8 cellular contexts compared by ENCODE assay signal in the genomic region with DNA sequence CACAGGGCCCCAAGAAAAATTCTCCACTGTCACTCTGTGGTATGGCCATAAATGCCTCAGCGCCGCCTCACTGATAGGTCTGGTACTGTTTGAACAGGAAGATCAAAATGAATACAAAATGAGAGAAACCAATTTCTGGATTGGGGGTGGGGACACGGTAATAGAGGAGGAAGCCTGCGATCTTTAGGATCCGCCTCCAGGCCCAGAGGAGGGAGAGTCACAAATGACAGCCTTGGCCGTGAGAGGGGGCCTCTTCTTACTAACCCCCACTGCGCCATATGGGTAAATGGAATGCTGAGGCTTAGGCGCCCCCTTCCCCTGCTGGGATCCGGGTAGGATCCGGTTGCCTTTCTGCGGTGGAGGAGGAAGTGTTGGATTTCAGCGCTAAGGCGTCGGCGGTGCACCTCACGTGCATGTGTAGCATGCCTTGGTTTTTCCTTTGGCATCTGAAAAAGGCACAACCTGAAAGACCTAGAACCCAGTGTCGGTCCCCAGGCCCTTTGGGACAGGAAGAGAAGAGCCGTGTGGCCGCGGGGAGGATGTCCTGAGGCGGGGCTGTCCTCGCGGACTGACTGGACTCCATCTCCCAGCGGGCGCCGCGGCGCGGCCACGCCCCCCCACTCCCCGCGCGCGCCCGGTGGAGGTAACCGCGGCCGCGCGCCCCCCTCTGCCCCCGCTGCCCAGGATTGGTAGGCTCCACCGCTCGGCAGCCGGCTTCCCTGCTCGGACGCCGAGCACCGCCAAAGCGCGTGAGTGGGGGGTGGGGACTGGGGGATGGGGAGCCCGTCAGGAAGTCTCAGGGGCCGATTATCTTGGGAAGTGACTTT. TPM values are rescaled to one million over a fixed set of nuclear protein-coding genes. Genes with fewer than 3 reads are reported as not detected.
DNase-seq lines count a peak whose midpoint lies in the region; TF ChIP-seq lines count a peak whose summit lies in the region.

No MANE protein-coding gene starts in this region.

- peak; percentile 25 for TF ChIP-seq CTCF in fibroblast of the aortic adventitia (IDR thresholded peaks at IDR 0.05; ENCODE audit: insufficient read depth, low read length)
- no peak for TF ChIP-seq CTCF in nephron progenitor cell (IDR thresholded peaks at IDR 0.05)

- no peaks in the 10 kb centered on the region for H3K27me3 ChIP-seq in H7 (ENCODE audit: control insufficient read depth, insufficient read depth, low read length)

- peaks cover 55% of the 10 kb centered on the region for H3K4me1 Mint-ChIP-seq in nephron progenitor cell
- H3K4me1 Mint-ChIP-seq in stimulated activated naive CD8-positive, alpha-beta T cell treated with anti-CD3 and anti-CD28 coated beads, Interleukin-15, Interleukin-2, amounts not matched to agents 100 ng/mL and 50 ng/mL, for 24 hours (ENCODE audit: low read depth): peaks cover 67% of the 10 kb centered on the region

- H3K36me3 Mint-ChIP-seq in nephron progenitor cell (ENCODE audit: low read depth): peaks cover 5% of the 10 kb centered on the region
- H3K36me3 Mint-ChIP-seq in stimulated activated naive CD8-positive, alpha-beta T cell treated with anti-CD3 and anti-CD28 coated beads, Interleukin-15, Interleukin-2, amounts not matched to agents 100 ng/mL and 50 ng/mL, for 24 hours (ENCODE audit: low read depth): peaks cover 5% of the 10 kb centered on the region

- no peaks in the 10 kb centered on the region for H3K9me3 Mint-ChIP-seq in nephron progenitor cell
- H3K9me3 Mint-ChIP-seq in stimulated activated naive CD8-positive, alpha-beta T cell treated with anti-CD3 and anti-CD28 coated beads, Interleukin-15, Interleukin-2, amounts not matched to agents 100 ng/mL and 50 ng/mL, for 24 hours: no peaks in the 10 kb centered on the region

- H3K27ac Mint-ChIP-seq in nephron progenitor cell: peak overlapping the region; percentile 100
- peak overlapping the region; percentile 96 for H3K27ac Mint-ChIP-seq in stimulated activated naive CD8-positive, alpha-beta T cell treated with anti-CD3 and anti-CD28 coated beads, Interleukin-15, Interleukin-2, amounts not matched to agents 100 ng/mL and 50 ng/mL, for 24 hours

- H3K4me3 Mint-ChIP-seq in nephron progenitor cell: peak overlapping the region; percentile 82
- peak overlapping the region; percentile 86 for H3K4me3 Mint-ChIP-seq in stimulated activated naive CD8-positive, alpha-beta T cell treated with anti-CD3 and anti-CD28 coated beads, Interleukin-15, Interleukin-2, amounts not matched to agents 100 ng/mL and 50 ng/mL, for 24 hours

- H3K4me3 ChIP-seq in H7 (ENCODE audit: insufficient read depth, low read depth, low read length): peak overlapping the region; percentile 82
- peak overlapping the region; percentile 84 for H3K4me3 ChIP-seq in fibroblast of the aortic adventitia (ENCODE audit: low read depth, low read length)

- no peaks in the 10 kb centered on the region for H3K27me3 Mint-ChIP-seq in nephron progenitor cell (ENCODE audit: low read depth, poor library complexity)
- H3K27me3 Mint-ChIP-seq in stimulated activated naive CD8-positive, alpha-beta T cell treated with anti-CD3 and anti-CD28 coated beads, Interleukin-15, Interleukin-2, amounts not matched to agents 100 ng/mL and 50 ng/mL, for 24 hours: no peaks in the 10 kb centered on the region

- H3K36me3 ChIP-seq in H7 (replicated peaks; ENCODE audit: control insufficient read depth, insufficient read depth, low read length): no peaks in the 10 kb centered on the region; the same call in 1 of the 2 replicates

- DNase-seq in EH (ENCODE audit: low read depth): peak; percentile 95
- peak; percentile 98 for DNase-seq in H7
- DNase-seq in LoVo (ENCODE audit: low spot score): peak; percentile 89
- DNase-seq in SHP77 (lab: John Stamatoyannopoulos, UW): peak; percentile 88
- DNase-seq in activated effector memory CD4-positive, alpha-beta T cell treated with anti-CD3 and anti-CD28 coated beads, Interleukin-2, amount 50 U/mL, for 16 hours: peak; percentile 94
- DNase-seq in fibroblast of the aortic adventitia (ENCODE audit: low read depth): peak; percentile 79
- peak; percentile 88 for DNase-seq in nephron progenitor cell

RNA-seq across cellular contexts. Expression of a gene that starts 0.7 kb away (rescaled TPM):
- 21.3 and 22.7 TPM in 2 replicates for total RNA-seq in H7 (2014; rRNA removed; shearing (Covaris generic))
- total RNA-seq in fibroblast of the aortic adventitia (ENCODE audit: low replicate concordance): 23.7 and 31.5 TPM in 2 replicates

RNA-seq across cellular contexts. Expression of a gene that starts 11.4 kb away (rescaled TPM):
- total RNA-seq in H7 (2014; rRNA removed; shearing (Covaris generic)): 22.4 and 25.4 TPM in 2 replicates
- total RNA-seq in fibroblast of the aortic adventitia (ENCODE audit: low replicate concordance): 8.8 and 22.0 TPM in 2 replicates

RNA-seq across cellular contexts. Expression of a gene that starts 20.6 kb away (rescaled TPM):
- total RNA-seq in H7 (2014; rRNA removed; shearing (Covaris generic)): 24.2 and 25.5 TPM in 2 replicates
- total RNA-seq in fibroblast of the aortic adventitia (ENCODE audit: low replicate concordance): 8.4 and 24.9 TPM in 2 replicates

RNA-seq across cellular contexts. Expression of a gene that starts 54.4 kb away (rescaled TPM):
- 13.9 and 23.7 TPM in 2 replicates for total RNA-seq in H7 (2014; rRNA removed; shearing (Covaris generic))
- total RNA-seq in fibroblast of the aortic adventitia (ENCODE audit: low replicate concordance): 47.2 and 99.4 TPM in 2 replicates

Comparison
In these comparisons a context has a peak if more than half of its experiments do, and no peak if none do; other contexts are left out.
1. Peak in every context shown above with its lines: DNase-seq and H3K4me3 ChIP-seq.